Comparison of ENCODE assay signal across 24 cellular contexts in genomic region chr5:161314033-161314432, GRCh38.
DNase-seq lines count a peak whose midpoint lies in the region; ATAC-seq, FAIRE-seq and TF ChIP-seq lines count a peak whose summit lies in the region.
"Had no signal": no experiment of that assay in that cellular context is flagged by ENCODE, and none has a peak within 500 bp of the region (broad histone marks: within the 10 kb centered on the region; RNA-seq: fewer than 3 reads in every experiment).

No MANE protein-coding gene starts in this region.

- DNase-seq in DMS53 treated with DMSO at 0.1 percent for 48 hours (lab: John Stamatoyannopoulos, UW; ENCODE audit: unreplicated experiment) (peak; percentile 31), adrenal gland (peak; percentile 25 to 64 (median 53)), small intestine (peak; percentile 1), spleen (no peak), HCEC 1CT (no peak)
- no peak for DNase-seq in activated T-helper 2 cell treated with anti-CD3 and anti-CD28 coated beads, Interferon-gamma antibody, Interleukin-2, Interleukin-4, amounts not matched to agents 10 μg/mL and 5 μg/mL and 100 μg/mL, durations not matched to agents 14 hours and 24 hours and 36 hours (ENCODE audit: low spot score)
- DNase-seq: foreskin keratinocyte; MM.1S; naive thymus-derived CD8-positive, alpha-beta T cell; NCI-H1436 treated with DMSO at 0.1 percent for 48 hours; NCI-H2107; NCI-H524 treated with DMSO at 0.1 percent for 48 hours; right cardiac atrium; T-helper 1 cell; thyroid gland had no signal

- no peaks in the 10 kb centered on the region for H3K27me3 ChIP-seq in adrenal gland
- H3K27me3 ChIP-seq in small intestine (ENCODE audit: control insufficient read depth in 2 of 2, insufficient read depth in 2 of 2, low read length in 2 of 2), result no peaks in the 10 kb centered on the region
- H3K27me3 ChIP-seq in spleen (replicated peaks in 1 of 7), result no peaks in the 10 kb centered on the region
- H3K27me3 ChIP-seq: breast epithelium, foreskin keratinocyte, SJSA1, thyroid gland had no signal

- H3K4me1 Mint-ChIP-seq in activated T-helper 2 cell treated with anti-CD3 and anti-CD28 coated beads, Interferon-gamma antibody, Interleukin-2, Interleukin-4, amounts not matched to agents 10 μg/mL and 5 μg/mL and 100 μg/mL, durations not matched to agents 14 hours and 24 hours and 36 hours (ENCODE audit: low read depth), result no peaks in the 10 kb centered on the region
- H3K4me1 Mint-ChIP-seq: naive thymus-derived CD8-positive, alpha-beta T cell had no signal

- intact Hi-C loops in adrenal gland (cut with DNase I) (no loop called here), spleen (cut with DNase I; ENCODE audit: low total_unique reads) (no loop called here)
- intact Hi-C loops in activated T-helper 2 cell treated with anti-CD3 and anti-CD28 coated beads, Interferon-gamma antibody, Interleukin-2, Interleukin-4, amounts not matched to agents 10 μg/mL and 5 μg/mL and 100 μg/mL, durations not matched to agents 14 hours and 24 hours and 36 hours (cut with micrococcal nuclease), result no loop called here

- no peaks in the 10 kb centered on the region for H3K36me3 Mint-ChIP-seq in activated T-helper 2 cell treated with anti-CD3 and anti-CD28 coated beads, Interferon-gamma antibody, Interleukin-2, Interleukin-4, amounts not matched to agents 10 μg/mL and 5 μg/mL and 100 μg/mL, durations not matched to agents 14 hours and 24 hours and 36 hours (ENCODE audit: low read depth)
- H3K36me3 Mint-ChIP-seq: naive thymus-derived CD8-positive, alpha-beta T cell had no signal

- ATAC-seq in GM21717 (IDR thresholded peaks at IDR 0.05; ENCODE audit: unreplicated experiment), result peak; percentile 35
- ATAC-seq in HG02678 (IDR thresholded peaks at IDR 0.05; ENCODE audit: unreplicated experiment), result no peak
- ATAC-seq: esophagus mucosa; foreskin keratinocyte; naive thymus-derived CD8-positive, alpha-beta T cell; right cardiac atrium had no signal

- H3K36me3 ChIP-seq in adrenal gland (replicated peaks in 1 of 2) (no peaks in the 10 kb centered on the region), small intestine (ENCODE audit: control insufficient read depth in 2 of 2, insufficient read depth in 2 of 2, low read length in 2 of 2) (no peaks in the 10 kb centered on the region), spleen (no peaks in the 10 kb centered on the region)
- H3K36me3 ChIP-seq: breast epithelium, HAP-1, SJSA1, thyroid gland had no signal

- no peak for TF ChIP-seq POLR2A in adrenal gland (IDR thresholded peaks at IDR 0.05)
- no peak for TF ChIP-seq POLR2A in spleen (IDR thresholded peaks at IDR 0.05)

- TF ChIP-seq CTCF in adrenal gland (IDR thresholded peaks at IDR 0.05) (no peak), spleen (IDR thresholded peaks at IDR 0.05 in 8 of 11, conservative IDR thresholded peaks at IDR 0.05 in 3 of 11) (no peak)

- H3K4me3 ChIP-seq in adrenal gland (no peak overlapping the region), small intestine (ENCODE audit: low read depth in 1 of 2, low read length in 2 of 2) (no peak overlapping the region), spleen (no peak overlapping the region)
- H3K4me3 ChIP-seq: breast epithelium, HAP-1, SJSA1, thyroid gland had no signal

- H3K4me1 ChIP-seq in adrenal gland (replicated peaks in 1 of 2), result peaks cover 0 to 11% of the 10 kb centered on the region in 2 donors
- no peaks in the 10 kb centered on the region for H3K4me1 ChIP-seq in small intestine (ENCODE audit: control insufficient read depth in 2 of 2, insufficient read depth in 1 of 2, low read depth in 1 of 2, low read length in 1 of 2)
- H3K4me1 ChIP-seq in spleen, result no peaks in the 10 kb centered on the region
- H3K4me1 ChIP-seq: breast epithelium, foreskin keratinocyte, HAP-1, SJSA1, thyroid gland had no signal

- H3K9me3 ChIP-seq in adrenal gland (replicated peaks in 1 of 3) (no peaks in the 10 kb centered on the region), small intestine (ENCODE audit: control insufficient read depth, low read depth) (no peaks in the 10 kb centered on the region), spleen (peaks cover 0 to 22% (median 10%) of the 10 kb centered on the region in 8 donors)
- H3K9me3 ChIP-seq: breast epithelium, HAP-1, thyroid gland had no signal

- FAIRE-seq in small intestine (lab: Jason Lieb, UNC), result no peak
- FAIRE-seq: colon, RCC 7860 had no signal

- H3K4me3 Mint-ChIP-seq in activated T-helper 2 cell treated with anti-CD3 and anti-CD28 coated beads, Interferon-gamma antibody, Interleukin-2, Interleukin-4, amounts not matched to agents 10 μg/mL and 5 μg/mL and 100 μg/mL, durations not matched to agents 14 hours and 24 hours and 36 hours (ENCODE audit: low read depth), result no peak overlapping the region
- H3K4me3 Mint-ChIP-seq: naive thymus-derived CD8-positive, alpha-beta T cell; stimulated activated naive CD8-positive, alpha-beta T cell treated with anti-CD3 and anti-CD28 coated beads, Interleukin-15, Interleukin-2, amounts not matched to agents 100 ng/mL and 50 ng/mL, for 24 hours had no signal

- no peak overlapping the region for H3K27ac Mint-ChIP-seq in activated T-helper 2 cell treated with anti-CD3 and anti-CD28 coated beads, Interferon-gamma antibody, Interleukin-2, Interleukin-4, amounts not matched to agents 10 μg/mL and 5 μg/mL and 100 μg/mL, durations not matched to agents 14 hours and 24 hours and 36 hours
- H3K27ac Mint-ChIP-seq: naive thymus-derived CD8-positive, alpha-beta T cell; stimulated activated naive CD8-positive, alpha-beta T cell treated with anti-CD3 and anti-CD28 coated beads, Interleukin-15, Interleukin-2, amounts not matched to agents 100 ng/mL and 50 ng/mL, for 24 hours had no signal

- 28 to 49% (median 44%) methylated on average over 3 of the region's 3 CpGs for WGBS in adrenal gland, 4 donors
- WGBS in small intestine, 3 donors, result 77 to 87% (median 78%) methylated on average over 3 of the region's 3 CpGs
- 60 to 85% (median 70%) methylated on average over 3 of the region's 3 CpGs for WGBS in spleen, 5 donors

- no peak overlapping the region for H3K27ac ChIP-seq in adrenal gland
- no peak overlapping the region for H3K27ac ChIP-seq in small intestine (ENCODE audit: low read depth in 1 of 2, low read length in 1 of 2)
- no peak overlapping the region for H3K27ac ChIP-seq in spleen
- H3K27ac ChIP-seq: breast epithelium, foreskin keratinocyte, SJSA1, thyroid gland had no signal

- no peaks in the 10 kb centered on the region for H3K9me3 Mint-ChIP-seq in activated T-helper 2 cell treated with anti-CD3 and anti-CD28 coated beads, Interferon-gamma antibody, Interleukin-2, Interleukin-4, amounts not matched to agents 10 μg/mL and 5 μg/mL and 100 μg/mL, durations not matched to agents 14 hours and 24 hours and 36 hours

- no peaks in the 10 kb centered on the region for H3K27me3 Mint-ChIP-seq in activated T-helper 2 cell treated with anti-CD3 and anti-CD28 coated beads, Interferon-gamma antibody, Interleukin-2, Interleukin-4, amounts not matched to agents 10 μg/mL and 5 μg/mL and 100 μg/mL, durations not matched to agents 14 hours and 24 hours and 36 hours (ENCODE audit: low read depth)
- H3K27me3 Mint-ChIP-seq: naive thymus-derived CD8-positive, alpha-beta T cell; stimulated activated naive CD8-positive, alpha-beta T cell treated with anti-CD3 and anti-CD28 coated beads, Interleukin-15, Interleukin-2, amounts not matched to agents 100 ng/mL and 50 ng/mL, for 24 hours had no signal

Comparison
In these comparisons a context has a peak if more than half of its experiments do, and no peak if none do; other contexts are left out.
1. DNase-seq: peak in DMS53 treated with DMSO at 0.1 percent for 48 hours (single experiment), adrenal gland (7 of 7) and small intestine (single experiment); none in spleen (single experiment), HCEC 1CT (single experiment) and activated T-helper 2 cell treated with anti-CD3 and anti-CD28 coated beads, Interferon-gamma antibody, Interleukin-2, Interleukin-4, amounts not matched to agents 10 μg/mL and 5 μg/mL and 100 μg/mL, durations not matched to agents 14 hours and 24 hours and 36 hours (single experiment).